In genomic region chr3:95508124-95508523, GRCh38 we compare ENCODE assay signal across 25 cellular contexts.
DNase-seq lines count a peak whose midpoint lies in the region; ATAC-seq, FAIRE-seq and TF ChIP-seq lines count a peak whose summit lies in the region.
"Had no signal": no experiment of that assay in that cellular context is flagged by ENCODE, and none has a peak within 500 bp of the region (broad histone marks: within the 10 kb centered on the region; RNA-seq: fewer than 3 reads in every experiment).

No MANE protein-coding gene starts in this region.

- no peaks in the 10 kb centered on the region for H4K20me1 ChIP-seq in GM12878 (ENCODE audit: control insufficient read depth, insufficient read depth)

- TF ChIP-seq EP300 in GM12878 (IDR thresholded peaks at IDR 0.05; ENCODE audit: borderline replicate concordance in 1 of 2, control insufficient read depth in 1 of 2, low read depth in 2 of 2, low read length in 2 of 2) = no peak

- CTCF ChIA-PET in GM12878 (lab: Yijun Ruan, JAX) = no interaction called here

- H3K79me2 ChIP-seq in GM12878 (ENCODE audit: control insufficient read depth, insufficient read depth, low read length) = no peaks in the 10 kb centered on the region

- H3K4me3 ChIP-seq in GM12878 (no peak overlapping the region), spleen (no peak overlapping the region)

- intact Hi-C loops in GM12878 (cut with micrococcal nuclease; ENCODE audit: unreplicated experiment) (no loop called here), spleen (cut with DNase I; ENCODE audit: low total_unique reads) (no loop called here)

- no peak overlapping the region for H3K27ac ChIP-seq in GM12878 (ENCODE audit: control insufficient read depth, insufficient read depth)
- H3K27ac ChIP-seq in spleen = no peak overlapping the region
- H3K27ac ChIP-seq: KMS-11, RWPE1 had no signal

- in situ Hi-C loops in GM12878 (cut with MboI) = no loop called here

- H3K4me2 ChIP-seq in GM12878 (ENCODE audit: control insufficient read depth, insufficient read depth) = no peak overlapping the region
- H3K4me2 ChIP-seq: KMS-11 had no signal

- peak; percentile 77 for ATAC-seq in HG02610 (IDR thresholded peaks at IDR 0.05; ENCODE audit: unreplicated experiment)
- ATAC-seq in HG03045 (IDR thresholded peaks at IDR 0.05; ENCODE audit: unreplicated experiment) = peak; percentile 57
- ATAC-seq in GM12878 = peak; percentile 82
- no peak for ATAC-seq in GM21528 (IDR thresholded peaks at IDR 0.05; ENCODE audit: low FRiP score, unreplicated experiment)
- ATAC-seq: Panc1, T-cell had no signal

- no peak overlapping the region for H3K9ac ChIP-seq in GM12878 (ENCODE audit: control insufficient read depth, insufficient read depth, low read length)
- H3K9ac ChIP-seq: KMS-11 had no signal

- no peak for TF ChIP-seq RAD21 in GM12878 (IDR thresholded peaks at IDR 0.05; ENCODE audit: insufficient read depth, low read depth, low read length)

- SMC1A ChIA-PET in GM12878 (lab: Charles Lee; ENCODE audit: uncharacterized antibody, unreplicated experiment) = interaction anchor here (0.7 kb wide), 1 partner anchor 387 kb away, joined by 3 read pairs; no protein-coding TSS in a partner anchor

- no peak for FAIRE-seq in GM12878 (lab: Jason Lieb, UNC)
- FAIRE-seq: H54 had no signal

- 0% methylated on average over 2 of the region's 2 CpGs for WGBS in GM12878 (ENCODE audit: insufficient coverage, insufficient replicate concordance, low lambda C conversion rate, missing lambda C conversion rate)
- WGBS in spleen, 5 donors = 74 to 92% (median 84%) methylated on average over 2 of the region's 2 CpGs

- H3K27me3 ChIP-seq in GM12878 (replicated peaks in 1 of 2; ENCODE audit: control insufficient read depth in 2 of 2, insufficient read depth in 2 of 2, low read length in 1 of 2) (no peaks in the 10 kb centered on the region), spleen (replicated peaks in 1 of 7) (no peaks in the 10 kb centered on the region)
- H3K27me3 ChIP-seq: BE2C had no signal

- POLR2A ChIA-PET in GM12878 (lab: Charles Lee) = no interaction called here

- RAD21 ChIA-PET in GM12878 (lab: Charles Lee; ENCODE audit: unreplicated experiment) = no interaction called here

- H3K9me3 ChIP-seq in GM12878 (replicated peaks; ENCODE audit: control insufficient read depth, insufficient read depth, low read length) = no peaks in the 10 kb centered on the region
- peaks cover 0 to 8% (median 0%) of the 10 kb centered on the region in 8 donors for H3K9me3 ChIP-seq in spleen
- H3K9me3 ChIP-seq: BE2C had no signal

- H3K36me3 ChIP-seq in GM12878 (ENCODE audit: control insufficient read depth in 2 of 2, insufficient read depth in 2 of 2, low read length in 1 of 2) = no peaks in the 10 kb centered on the region
- H3K36me3 ChIP-seq in spleen = no peaks in the 10 kb centered on the region
- H3K36me3 ChIP-seq: BE2C had no signal

- TF ChIP-seq POLR2A in GM12878 (IDR thresholded peaks at IDR 0.05; ENCODE audit: low read depth, low read length) (no peak), spleen (IDR thresholded peaks at IDR 0.05) (no peak)

- no peaks in the 10 kb centered on the region for H3K4me1 ChIP-seq in GM12878 (ENCODE audit: control insufficient read depth, insufficient read depth, low read length)
- no peaks in the 10 kb centered on the region for H3K4me1 ChIP-seq in spleen
- H3K4me1 ChIP-seq: BE2C had no signal

- no peak for TF ChIP-seq CTCF in GM10266 (IDR thresholded peaks at IDR 0.05; ENCODE audit: control insufficient read depth, insufficient read depth, low read depth, missing control alignments)
- no peak for TF ChIP-seq CTCF in GM12878 (IDR thresholded peaks at IDR 0.05 in 2 of 3, conservative IDR thresholded peaks at IDR 0.05 in 1 of 3; ENCODE audit: control insufficient read depth in 2 of 3, extremely low read depth in 1 of 3, insufficient read depth in 1 of 3, low read depth in 3 of 3, low read length in 3 of 3)
- TF ChIP-seq CTCF in spleen (IDR thresholded peaks at IDR 0.05 in 8 of 11, conservative IDR thresholded peaks at IDR 0.05 in 3 of 11) = no peak

- no peak overlapping the region for H2AFZ ChIP-seq in GM12878 (ENCODE audit: control insufficient read depth, low read depth, low read length)

- no TSS peak for BruUV-seq in GM12878 (replicated peaks; lab: Mats Ljungman, UMichigan)

- DNase-seq in GM10266 (ENCODE audit: extremely low spot score) (peak; percentile 2), GM12878 (ENCODE audit: low read depth, low spot score) (no peak), HUDEP-2 (lab: John Stamatoyannopoulos, UW; ENCODE audit: unreplicated experiment in 76 of 76) (no peak), spleen (no peak)
- DNase-seq: 8988T; ACHN; BE2C; CD8-positive, alpha-beta memory T cell; DMS 273 treated with DMSO at 0.1 percent for 48 hours; DMS79; EL; GDM1; MM.1S; NCI-H2029; NCI-H2227 treated with DMSO at 0.1 percent for 48 hours; NCI-H69; SHP77; T-cell had no signal

TF ChIP-seq in GM12878, 131 proteins besides CTCF, POLR2A, EP300 and RAD21:
- no peak for TF ChIP-seq HDAC6 (IDR thresholded peaks at IDR 0.05; ENCODE audit: unreplicated experiment)
- peak; percentile 70 for TF ChIP-seq JUNB (IDR thresholded peaks at IDR 0.05)
- peak; percentile 11; the same call in 1 of the 2 replicates for TF ChIP-seq IRF4 (IDR thresholded peaks at IDR 0.05; ENCODE audit: low read depth, low read length)
- 0 out of 2 replicates have a peak, but pooled peaks have one; percentile 35 for TF ChIP-seq ATF7 (IDR thresholded peaks at IDR 0.05; ENCODE audit: low read depth)
- TF ChIP-seq NFIC (IDR thresholded peaks at IDR 0.05; ENCODE audit: low read depth, low read length) = peak; percentile 55; the same call in 1 of the 2 replicates
- 0 out of 2 replicates have a peak, but pooled peaks have one; percentile 30 for TF ChIP-seq BCL11A (IDR thresholded peaks at IDR 0.05; ENCODE audit: low read depth, low read length)
- TF ChIP-seq STAT3 (IDR thresholded peaks at IDR 0.05; ENCODE audit: low read depth, low read length) = no peak
- peak; percentile 19; the same call in 1 of the 2 replicates for TF ChIP-seq CREM (IDR thresholded peaks at IDR 0.05; ENCODE audit: low read depth)
- no peak for TF ChIP-seq PML (IDR thresholded peaks at IDR 0.05; ENCODE audit: low read length)
- TF ChIP-seq ZBED1 (IDR thresholded peaks at IDR 0.05; ENCODE audit: borderline replicate concordance) = no peak
- TF ChIP-seq MTA2 (IDR thresholded peaks at IDR 0.05; ENCODE audit: low read depth) = peak; percentile 52; the same call in 1 of the 2 replicates
- TF ChIP-seq GABPA (IDR thresholded peaks at IDR 0.05; ENCODE audit: low read depth) = peak; percentile 20; the same call in 1 of the 2 replicates
- TF ChIP-seq MEF2B (IDR thresholded peaks at IDR 0.05; ENCODE audit: partially characterized antibody, poor library complexity, severe bottlenecking) = no peak
- TF ChIP-seq DPF2 (IDR thresholded peaks at IDR 0.05) = 0 out of 2 replicates have a peak, but pooled peaks have one; percentile 34
